Comparison of ENCODE assay signal across 3 cellular contexts in genomic region chr22:33025675-33026074, GRCh38.
TF ChIP-seq lines count a peak whose summit lies in the region.

No MANE protein-coding gene starts in this region.

TF ChIP-seq in A549, 52 proteins besides CTCF, POLR2A, EP300 and RAD21:
- no peak for TF ChIP-seq ZNF302 (CRISPR knock-in tag; IDR thresholded peaks at IDR 0.05)
- TF ChIP-seq TP53 (CRISPR knock-in tag; IDR thresholded peaks at IDR 0.05) = no peak
- TF ChIP-seq NFE2L2 (conservative IDR thresholded peaks at IDR 0.05; ENCODE audit: low read length) = no peak
- TF ChIP-seq, protein P1, sequence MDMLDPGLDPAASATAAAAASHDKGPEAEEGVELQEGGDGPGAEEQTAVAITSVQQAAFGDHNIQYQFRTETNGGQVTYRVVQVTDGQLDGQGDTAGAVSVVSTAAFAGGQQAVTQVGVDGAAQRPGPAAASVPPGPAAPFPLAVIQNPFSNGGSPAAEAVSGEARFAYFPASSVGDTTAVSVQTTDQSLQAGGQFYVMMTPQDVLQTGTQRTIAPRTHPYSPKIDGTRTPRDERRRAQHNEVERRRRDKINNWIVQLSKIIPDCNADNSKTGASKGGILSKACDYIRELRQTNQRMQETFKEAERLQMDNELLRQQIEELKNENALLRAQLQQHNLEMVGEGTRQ (IDR thresholded peaks at IDR 0.05) = peak; percentile 27; the same call in 1 of the 2 replicates
- TF ChIP-seq FOSB (CRISPR knock-in tag; IDR thresholded peaks at IDR 0.05) = no peak
- TF ChIP-seq HOXB5 (CRISPR knock-in tag; IDR thresholded peaks at IDR 0.05) = no peak
- no peak for TF ChIP-seq KDM5A (IDR thresholded peaks at IDR 0.05)

TF ChIP-seq in IMR-90, 13 proteins besides CTCF, POLR2A, EP300 and RAD21:
- TF ChIP-seq ELK1 (IDR thresholded peaks at IDR 0.05; ENCODE audit: borderline replicate concordance, low read depth, low read length) = no peak
- TF ChIP-seq, protein P1 (IDR thresholded peaks at IDR 0.05; ENCODE audit: low read depth, low read length) = 0 out of 2 replicates have a peak, but pooled peaks have one; percentile 18

TF ChIP-seq in K562, 482 proteins besides CTCF, POLR2A, EP300 and RAD21:
- no peak for TF ChIP-seq HSF4 (CRISPR knock-in tag; IDR thresholded peaks at IDR 0.05; ENCODE audit: borderline replicate concordance)
- no peak for TF ChIP-seq RBM14 (IDR thresholded peaks at IDR 0.05; ENCODE audit: borderline replicate concordance, insufficient read depth, low read depth, low read length)
- no peak for TF ChIP-seq TARDBP (IDR thresholded peaks at IDR 0.05)
- TF ChIP-seq, protein P2, sequence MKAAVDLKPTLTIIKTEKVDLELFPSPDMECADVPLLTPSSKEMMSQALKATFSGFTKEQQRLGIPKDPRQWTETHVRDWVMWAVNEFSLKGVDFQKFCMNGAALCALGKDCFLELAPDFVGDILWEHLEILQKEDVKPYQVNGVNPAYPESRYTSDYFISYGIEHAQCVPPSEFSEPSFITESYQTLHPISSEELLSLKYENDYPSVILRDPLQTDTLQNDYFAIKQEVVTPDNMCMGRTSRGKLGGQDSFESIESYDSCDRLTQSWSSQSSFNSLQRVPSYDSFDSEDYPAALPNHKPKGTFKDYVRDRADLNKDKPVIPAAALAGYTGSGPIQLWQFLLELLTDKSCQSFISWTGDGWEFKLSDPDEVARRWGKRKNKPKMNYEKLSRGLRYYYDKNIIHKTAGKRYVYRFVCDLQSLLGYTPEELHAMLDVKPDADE (conservative IDR thresholded peaks at IDR 0.05; ENCODE audit: control insufficient read depth, low read depth, low read length) = no peak
- no peak for TF ChIP-seq TCF7 (IDR thresholded peaks at IDR 0.05; ENCODE audit: borderline replicate concordance)
- TF ChIP-seq FOSL1 (tag; conservative IDR thresholded peaks at IDR 0.05) = no peak
- no peak for TF ChIP-seq ZNF778 (CRISPR knock-in tag; IDR thresholded peaks at IDR 0.05)
- TF ChIP-seq, protein P1 (CRISPR knock-in tag; IDR thresholded peaks at IDR 0.05) = 0 out of 2 replicates have a peak, but pooled peaks have one; percentile 7
- no peak for TF ChIP-seq CAMTA2 (CRISPR knock-in tag; conservative IDR thresholded peaks at IDR 0.05)
- no peak for TF ChIP-seq CBFB (CRISPR knock-in tag; IDR thresholded peaks at IDR 0.05)
- no peak for TF ChIP-seq RBM39 (optimal IDR thresholded peaks at IDR 0.05; ENCODE audit: low read depth, low read length)
- peak; percentile 33; the same call in 1 of the 2 replicates for TF ChIP-seq TFE3 (CRISPR knock-in tag; IDR thresholded peaks at IDR 0.05)
- TF ChIP-seq, protein P3, sequence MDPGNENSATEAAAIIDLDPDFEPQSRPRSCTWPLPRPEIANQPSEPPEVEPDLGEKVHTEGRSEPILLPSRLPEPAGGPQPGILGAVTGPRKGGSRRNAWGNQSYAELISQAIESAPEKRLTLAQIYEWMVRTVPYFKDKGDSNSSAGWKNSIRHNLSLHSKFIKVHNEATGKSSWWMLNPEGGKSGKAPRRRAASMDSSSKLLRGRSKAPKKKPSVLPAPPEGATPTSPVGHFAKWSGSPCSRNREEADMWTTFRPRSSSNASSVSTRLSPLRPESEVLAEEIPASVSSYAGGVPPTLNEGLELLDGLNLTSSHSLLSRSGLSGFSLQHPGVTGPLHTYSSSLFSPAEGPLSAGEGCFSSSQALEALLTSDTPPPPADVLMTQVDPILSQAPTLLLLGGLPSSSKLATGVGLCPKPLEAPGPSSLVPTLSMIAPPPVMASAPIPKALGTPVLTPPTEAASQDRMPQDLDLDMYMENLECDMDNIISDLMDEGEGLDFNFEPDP (CRISPR knock-in tag; IDR thresholded peaks at IDR 0.05) = no peak
- no peak for TF ChIP-seq STAG1 (CRISPR knock-in tag; IDR thresholded peaks at IDR 0.05; ENCODE audit: borderline replicate concordance)
- no peak for TF ChIP-seq POLR2H (tag; IDR thresholded peaks at IDR 0.05; ENCODE audit: low read depth)
- TF ChIP-seq ZFP36 (IDR thresholded peaks at IDR 0.05; ENCODE audit: low read depth, low read length, partially characterized antibody) = no peak
